ENCODE assay signal across 11 cellular contexts in genomic region chr5:80963966-80964481, GRCh38. TPM values are rescaled to one million over a fixed set of nuclear protein-coding genes. Genes with fewer than 3 reads are reported as not detected.
DNase-seq lines count a peak whose midpoint lies in the region; TF ChIP-seq lines count a peak whose summit lies in the region.
"Had no signal": no experiment of that assay in that cellular context is flagged by ENCODE, and none has a peak within 500 bp of the region (broad histone marks: within the 10 kb centered on the region; RNA-seq: fewer than 3 reads in every experiment).

No MANE protein-coding gene starts in this region.

- H3K36me3 ChIP-seq in Karpas-422 (ENCODE audit: insufficient read depth, low read length) (no peaks in the 10 kb centered on the region; the same call in 1 of the 2 replicates), sigmoid colon (no peaks in the 10 kb centered on the region)

- peaks cover 35% of the 10 kb centered on the region for H3K79me2 ChIP-seq in Karpas-422 (ENCODE audit: low read length)

- intact Hi-C loops in activated CD4-positive, alpha-beta T cell treated with anti-CD3 and anti-CD28 coated beads, Interleukin-2, amount 10 ng/mL, durations not matched to agents 24 days and 14 days (cut with micrococcal nuclease), result loop anchor here (5.0 to 10.0 kb wide), 4 partner anchors 201 to 338 kb away; partner anchors contain the start of gene ZCCHC9
- intact Hi-C loops in sigmoid colon (cut with DNase I), result loop anchor here (5.0 to 10.0 kb wide), 4 partner anchors 101 to 231 kb away; no protein-coding TSS in a partner anchor

- TF ChIP-seq POLR2A in sigmoid colon (IDR thresholded peaks at IDR 0.05), result no peak

- H3K27ac ChIP-seq in Karpas-422 (ENCODE audit: low read length) (peak overlapping the region; percentile 86), sigmoid colon (peak overlapping the region in 3 of 4 donors; percentile 1 to 24 (median 7))
- H3K27ac ChIP-seq: body of pancreas had no signal

- peak overlapping the region; percentile 62 for H3K4me2 ChIP-seq in Karpas-422 (ENCODE audit: low read depth, low read length, poor library complexity, severe bottlenecking)
- H3K4me2 ChIP-seq: SK-N-SH had no signal

- TF ChIP-seq CTCF in astrocyte of the spinal cord (IDR thresholded peaks at IDR 0.05; ENCODE audit: low read depth, low read length), result no peak
- no peak for TF ChIP-seq CTCF in sigmoid colon (IDR thresholded peaks at IDR 0.05)

- H3K27me3 ChIP-seq in Karpas-422 (ENCODE audit: low read length) (no peaks in the 10 kb centered on the region), sigmoid colon (peaks cover 0 to 31% (median 16%) of the 10 kb centered on the region in 3 donors)
- H3K27me3 ChIP-seq: body of pancreas had no signal

- H3K4me3 Mint-ChIP-seq in activated CD4-positive, alpha-beta T cell treated with anti-CD3 and anti-CD28 coated beads, Interleukin-2, amount 10 ng/mL, durations not matched to agents 24 days and 14 days, result peak overlapping the region; percentile 67

- H3K4me1 ChIP-seq in Karpas-422 (ENCODE audit: low read length) (peaks cover 79% of the 10 kb centered on the region), sigmoid colon (peaks cover 0 to 25% (median 21%) of the 10 kb centered on the region in 4 donors)

- TF ChIP-seq EP300 in sigmoid colon (IDR thresholded peaks at IDR 0.05), result no peak

- in situ Hi-C loops in astrocyte of the spinal cord (cut with HindIII; ENCODE audit: low sequenced_read_pairs), result no loop called here

- DNase-seq in activated CD4-positive, alpha-beta T cell treated with anti-CD3 and anti-CD28 coated beads, Interleukin-2, amount 10 ng/mL, durations not matched to agents 24 days and 14 days, result no peak
- DNase-seq in activated CD4-positive, alpha-beta T cell treated with anti-CD3 and anti-CD28 coated beads, Interleukin-2, amount 50 U/mL, for 4 hours, result no peak
- DNase-seq in Karpas-422 (peak; percentile 80), astrocyte of the spinal cord (ENCODE audit: low read depth, low spot score) (peak; percentile 61), sigmoid colon (no peak), activated gamma-delta T cell (lab: John Stamatoyannopoulos, UW) (no peak), NCI-H1048 (lab: John Stamatoyannopoulos, UW) (no peak), NCI-H1436 (lab: John Stamatoyannopoulos, UW) (no peak)
- DNase-seq: body of pancreas, kidney, SK-N-SH had no signal

- H3K27ac Mint-ChIP-seq in activated CD4-positive, alpha-beta T cell treated with anti-CD3 and anti-CD28 coated beads, Interleukin-2, amount 10 ng/mL, durations not matched to agents 24 days and 14 days, result peak overlapping the region; percentile 48

- H3K9me2 ChIP-seq in Karpas-422 (replicated peaks; ENCODE audit: insufficient read depth, low read length), result no peaks in the 10 kb centered on the region
- H3K9me2 ChIP-seq: SK-N-SH had no signal

- H3K9ac ChIP-seq in Karpas-422 (ENCODE audit: low read length), result peak overlapping the region; percentile 53
- H3K9ac ChIP-seq: SK-N-SH had no signal

- 76 to 83% methylated on average over 3 of the region's 3 CpGs for WGBS in sigmoid colon, 2 donors

- H3K4me3 ChIP-seq in Karpas-422 (ENCODE audit: low read length), result peak overlapping the region; percentile 24
- H3K4me3 ChIP-seq in astrocyte of the spinal cord (ENCODE audit: low read depth, low read length), result no peak overlapping the region
- no peak overlapping the region for H3K4me3 ChIP-seq in sigmoid colon
- H3K4me3 ChIP-seq: body of pancreas had no signal

- peaks cover 45% of the 10 kb centered on the region for H3K4me1 Mint-ChIP-seq in activated CD4-positive, alpha-beta T cell treated with anti-CD3 and anti-CD28 coated beads, Interleukin-2, amount 10 ng/mL, durations not matched to agents 24 days and 14 days

- H3K9me3 ChIP-seq in Karpas-422 (ENCODE audit: low read length) (no peaks in the 10 kb centered on the region), sigmoid colon (no peaks in the 10 kb centered on the region)
- H3K9me3 ChIP-seq: body of pancreas, SK-N-SH had no signal

- H3K9me3 Mint-ChIP-seq in activated CD4-positive, alpha-beta T cell treated with anti-CD3 and anti-CD28 coated beads, Interleukin-2, amount 10 ng/mL, durations not matched to agents 24 days and 14 days, result no peaks in the 10 kb centered on the region

- H3K36me3 Mint-ChIP-seq in activated CD4-positive, alpha-beta T cell treated with anti-CD3 and anti-CD28 coated beads, Interleukin-2, amount 10 ng/mL, durations not matched to agents 24 days and 14 days (ENCODE audit: low read depth), result peaks cover 10% of the 10 kb centered on the region

- H4K20me1 ChIP-seq in Karpas-422 (ENCODE audit: insufficient read depth, low read depth, low read length), result no peaks in the 10 kb centered on the region

- peaks cover 5% of the 10 kb centered on the region for H3K27me3 Mint-ChIP-seq in activated CD4-positive, alpha-beta T cell treated with anti-CD3 and anti-CD28 coated beads, Interleukin-2, amount 10 ng/mL, durations not matched to agents 24 days and 14 days

- 0 out of 2 replicates have a peak overlapping the region, but pooled peaks have one; percentile 39 for H2AFZ ChIP-seq in Karpas-422 (ENCODE audit: low read length)

RNA-seq across cellular contexts. Expression of gene RASGRF2, which starts 3.9 kb away (rescaled TPM):
- total RNA-seq in activated CD4-positive, alpha-beta T cell treated with anti-CD3 and anti-CD28 coated beads, Interleukin-2, amount 10 ng/mL, durations not matched to agents 24 days and 14 days, result 21.1 and 22.0 TPM in 2 replicates
- 11.1 and 19.4 TPM in 2 replicates for total RNA-seq in Karpas-422 (2014; rRNA removed; shearing (Covaris generic); ENCODE audit: low replicate concordance)
- total RNA-seq in sigmoid colon, result 1 to 10 TPM; 6.8 to 9.5 (median 7.3) TPM
- 1 to 10 TPM in 1 of 3 donors, under 1 TPM in 2; under 0.01 to 1.9 (median 0.23) TPM for polyA plus RNA-seq in sigmoid colon

Comparison
In these comparisons a context has a peak if more than half of its experiments do, and no peak if none do; other contexts are left out.
1. DNase-seq: peak in Karpas-422 (single experiment) and astrocyte of the spinal cord (single experiment); none in activated CD4-positive, alpha-beta T cell treated with anti-CD3 and anti-CD28 coated beads, Interleukin-2, amount 10 ng/mL, durations not matched to agents 24 days and 14 days (single experiment), activated CD4-positive, alpha-beta T cell treated with anti-CD3 and anti-CD28 coated beads, Interleukin-2, amount 50 U/mL, for 4 hours (0 of 2), sigmoid colon (single experiment), activated gamma-delta T cell (single experiment), NCI-H1048 (single experiment) and NCI-H1436 (single experiment).